In the genomic region with DNA sequence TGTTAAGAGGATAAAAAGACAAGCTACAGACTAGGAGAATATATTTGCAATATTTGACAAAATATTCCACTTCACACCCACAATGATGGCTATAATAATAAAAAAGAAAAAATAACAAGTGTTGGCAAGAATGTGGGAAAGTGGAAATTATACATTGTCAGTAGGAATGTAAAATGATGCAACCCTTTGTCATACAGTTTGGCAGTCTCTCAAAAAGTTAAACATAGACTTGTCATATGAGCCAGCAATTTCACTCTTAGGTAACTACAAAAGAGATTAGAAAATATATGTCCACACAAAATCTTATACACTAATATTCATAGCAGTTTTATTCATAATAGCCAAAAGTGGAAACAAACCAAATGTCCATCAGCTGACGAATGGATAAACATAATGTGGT, we compare ENCODE assay signal across 22 cellular contexts. TPM values are rescaled to one million over a fixed set of nuclear protein-coding genes. Genes with fewer than 3 reads are reported as not detected.
DNase-seq lines count a peak whose midpoint lies in the region; ATAC-seq and TF ChIP-seq lines count a peak whose summit lies in the region.
"Had no signal": no experiment of that assay in that cellular context is flagged by ENCODE, and none has a peak within 500 bp of the region (broad histone marks: within the 10 kb centered on the region; RNA-seq: fewer than 3 reads in every experiment).

No MANE protein-coding gene starts in this region.

- H3K9me3 ChIP-seq in GM23248 (ENCODE audit: low read depth) (no peaks in the 10 kb centered on the region), mammary epithelial cell (replicated peaks; ENCODE audit: insufficient read depth, low read length) (no peaks in the 10 kb centered on the region)
- H3K9me3 ChIP-seq: A549, BE2C, HAP-1, MG63 had no signal

- dilution Hi-C loops in mammary epithelial cell (cut with HindIII; ENCODE audit: low sequenced_read_pairs), result no loop called here

- H3K4me1 ChIP-seq in GM23248 (ENCODE audit: insufficient read depth) (no peaks in the 10 kb centered on the region), mammary epithelial cell (ENCODE audit: insufficient read depth, low read length) (no peaks in the 10 kb centered on the region), foreskin keratinocyte (no peaks in the 10 kb centered on the region)
- H3K4me1 ChIP-seq: A549, BE2C had no signal

- H3K4me2 ChIP-seq in GM23248 (ENCODE audit: unreplicated experiment), result no peak overlapping the region
- H3K4me2 ChIP-seq in mammary epithelial cell (ENCODE audit: insufficient read depth, low read depth, low read length), result no peak overlapping the region
- H3K4me2 ChIP-seq: A549, GM23338 had no signal

- H2AFZ ChIP-seq in GM23248 (no peak overlapping the region), mammary epithelial cell (ENCODE audit: low read depth, low read length) (no peak overlapping the region)
- H2AFZ ChIP-seq: GM23338 had no signal

- H3K9me2 ChIP-seq in GM23248 (ENCODE audit: insufficient read depth), result no peaks in the 10 kb centered on the region

- H4K20me1 ChIP-seq in GM23248 (ENCODE audit: insufficient read depth) (no peaks in the 10 kb centered on the region), mammary epithelial cell (ENCODE audit: insufficient read depth, low read length) (no peaks in the 10 kb centered on the region)

- CTCF ChIA-PET in mammary epithelial cell (lab: Charles Lee; ENCODE audit: low non-redundant PET), result no interaction called here

- in situ Hi-C loops in GM23248 (cut with MboI) (no loop called here), mammary epithelial cell (cut with MboI; ENCODE audit: low sequenced_read_pairs in 2 of 2) (loop anchor here in 1 of 2 donors (25.0 kb wide), 1 partner anchor 181 kb away; no protein-coding TSS in a partner anchor)

- BruUV-seq in mammary epithelial cell (replicated peaks; lab: Mats Ljungman, UMichigan), result no TSS peak

- intact Hi-C loops in mammary epithelial cell (cut with micrococcal nuclease), result no loop called here

- no peaks in the 10 kb centered on the region for H3K79me2 ChIP-seq in GM23248 (ENCODE audit: insufficient read depth)
- no peaks in the 10 kb centered on the region for H3K79me2 ChIP-seq in mammary epithelial cell (ENCODE audit: insufficient read depth, low read length)

- H3K36me3 ChIP-seq in GM23248 (ENCODE audit: low read depth) (no peaks in the 10 kb centered on the region), mammary epithelial cell (ENCODE audit: insufficient read depth, low read length) (no peaks in the 10 kb centered on the region)
- H3K36me3 ChIP-seq: BE2C, HAP-1, MG63 had no signal

- H3K4me3 ChIP-seq in GM23248, result no peak overlapping the region
- H3K4me3 ChIP-seq in mammary epithelial cell (replicated peaks in 1 of 3; ENCODE audit: insufficient read depth in 1 of 3, low read depth in 2 of 3, low read length in 3 of 3), result no peak overlapping the region
- H3K4me3 ChIP-seq: A549, GM23338, HAP-1, MG63 had no signal

- 43 to 56% methylated on average over 1 of the region's 1 CpG for WGBS in GM23248 (ENCODE audit: low coverage in 1 of 2, low lambda C conversion rate in 2 of 2, missing lambda C conversion rate in 2 of 2), 2 experiments
- 92% methylated on average over 1 of the region's 1 CpG for WGBS in mammary epithelial cell (ENCODE audit: low coverage, missing lambda C conversion rate)

- no peak overlapping the region for H3K9ac ChIP-seq in GM23248
- no peak overlapping the region for H3K9ac ChIP-seq in mammary epithelial cell (ENCODE audit: insufficient read depth, low read length)

- TF ChIP-seq CTCF in mammary epithelial cell (conservative IDR thresholded peaks at IDR 0.05 in 1 of 2, IDR thresholded peaks at IDR 0.05 in 1 of 2; ENCODE audit: extremely low read depth in 1 of 2, insufficient read depth in 1 of 2, low read depth in 1 of 2, low read length in 2 of 2) (no peak), foreskin keratinocyte (conservative IDR thresholded peaks at IDR 0.05) (no peak)

- peak; percentile 32 for ATAC-seq in foreskin keratinocyte
- ATAC-seq: A549, GM23338, Panc1, SK-N-SH treated with all-trans-retinoic acid at 6 μM for 48 hours had no signal

- no peaks in the 10 kb centered on the region for H3F3A ChIP-seq in GM23248 (ENCODE audit: insufficient read depth)

- DNase-seq in GM23248 (peak; percentile 33), NCI-H460 (ENCODE audit: extremely low read depth, low read depth) (peak; percentile 32), mammary epithelial cell (peak; percentile 44), foreskin keratinocyte (peak in 1 of 2 donors; percentile 36), epidermal melanocyte (ENCODE audit: insufficient read length, low spot score) (no peak)
- no peak for DNase-seq in stimulated activated CD8-positive, alpha-beta memory T cell treated with anti-CD3 and anti-CD28 coated beads, Interleukin-4, amount 100 ng/mL, for 48 hours
- no peak for DNase-seq in effector CD8-positive, alpha-beta T cell (lab: John Stamatoyannopoulos, UW)
- DNase-seq: BE2C, EL, Kasumi-1, MG63, NCI-H1048, NCI-H1417 treated with DMSO at 0.1 percent for 48 hours, NCI-H187 treated with DMSO at 0.1 percent for 48 hours, NCI-H2107, NCI-H510A, NCI-H748 treated with DMSO at 0.1 percent for 48 hours had no signal

- H3K27me3 ChIP-seq in GM23248 (replicated peaks; ENCODE audit: insufficient read depth) (no peaks in the 10 kb centered on the region), mammary epithelial cell (ENCODE audit: insufficient read depth, low read length) (no peaks in the 10 kb centered on the region), foreskin keratinocyte (no peaks in the 10 kb centered on the region)
- H3K27me3 ChIP-seq: BE2C, MG63 had no signal

- no peak overlapping the region for H3K27ac ChIP-seq in GM23248
- no peak overlapping the region for H3K27ac ChIP-seq in mammary epithelial cell (ENCODE audit: insufficient read depth, low read depth, low read length)
- no peak overlapping the region for H3K27ac ChIP-seq in foreskin keratinocyte
- H3K27ac ChIP-seq: A549 had no signal

RNA-seq across cellular contexts. Expression of a gene that starts 5.2 kb away (rescaled TPM):
- 1.3 and 2.1 TPM in 2 replicates for total RNA-seq in GM23248 (2014; rRNA removed; shearing (Covaris generic))
- polyA plus RNA-seq in GM23248 (2016; fragmentation: Nextera tagmentation; extraction: Ambion mirVana) (0.53 and 1.1 TPM in 2 replicates), mammary epithelial cell (2.8 TPM), foreskin keratinocyte (1.1 and 1.4 TPM in 2 replicates)
- total RNA-seq in NCI-H460 (2014; rRNA removed; shearing (Covaris generic)), result 7.7 and 9.0 TPM in 2 replicates
- 27.0 and 39.3 TPM in 2 replicates for polyA plus RNA-seq in NCI-H460 (2014; cell fraction: nucleus; rRNA removed)
- total RNA-seq in mammary epithelial cell (1 to 10 TPM; 3.9 to 5.2 TPM), foreskin keratinocyte (2.9 and 3.7 TPM in 2 replicates)
- polyA minus RNA-seq in mammary epithelial cell, result 2.3 TPM

Comparison
In these comparisons a context has a peak if more than half of its experiments do, and no peak if none do; other contexts are left out.
1. DNase-seq: peak in GM23248 (single experiment), NCI-H460 (single experiment) and mammary epithelial cell (single experiment); none in stimulated activated CD8-positive, alpha-beta memory T cell treated with anti-CD3 and anti-CD28 coated beads, Interleukin-4, amount 100 ng/mL, for 48 hours (single experiment), epidermal melanocyte (single experiment) and effector CD8-positive, alpha-beta T cell (single experiment).